8 cellular contexts compared by ENCODE assay signal in genomic region chr18:48940854-48941531, GRCh38. TPM values are rescaled to one million over a fixed set of nuclear protein-coding genes. Genes with fewer than 3 reads are reported as not detected.
DNase-seq lines count a peak whose midpoint lies in the region; ATAC-seq and TF ChIP-seq lines count a peak whose summit lies in the region.

No MANE protein-coding gene starts in this region.

- no peaks in the 10 kb centered on the region for H3K27me3 Mint-ChIP-seq in central memory CD8-positive, alpha-beta T cell

- H3K4me3 ChIP-seq in neutrophil (ENCODE audit: low read depth in 1 of 2, low read length in 1 of 2): peak overlapping the region in 1 of 2 experiments; percentile 45
- no peak overlapping the region for H3K4me3 ChIP-seq in aorta (ENCODE audit: low read length in 2 of 2)

- peak overlapping the region; percentile 16; the same call in 1 of the 2 replicates for H3K27ac ChIP-seq in VCaP
- H3K27ac ChIP-seq in neutrophil: peak overlapping the region; percentile 66
- H3K27ac ChIP-seq in aorta (ENCODE audit: low read depth in 1 of 2, low read length in 2 of 2): peak overlapping the region; percentile 37 to 83

- H3K4me1 Mint-ChIP-seq in central memory CD8-positive, alpha-beta T cell: peaks cover 93% of the 10 kb centered on the region

- no peaks in the 10 kb centered on the region for H3K9me3 Mint-ChIP-seq in central memory CD8-positive, alpha-beta T cell

- DNase-seq in GM10266 (ENCODE audit: extremely low spot score) (peak; percentile 51), aorta (no peak), NCI-H146 treated with DMSO at 0.1 percent for 48 hours (lab: John Stamatoyannopoulos, UW; ENCODE audit: unreplicated experiment) (no peak), NCI-H1930 (lab: John Stamatoyannopoulos, UW) (no peak)
- DNase-seq in central memory CD8-positive, alpha-beta T cell (ENCODE audit: low spot score in 2 of 2): peak; percentile 63 to 93

- ATAC-seq in HG02798 (IDR thresholded peaks at IDR 0.05; ENCODE audit: poor library complexity, unreplicated experiment): peak; percentile 44
- ATAC-seq in central memory CD8-positive, alpha-beta T cell (replicated peaks; ENCODE audit: extremely low read depth, poor library complexity, severe bottlenecking): peak; percentile 94
- ATAC-seq in aorta (ENCODE audit: low FRiP score): no peak

- peaks cover 47 to 57% of the 10 kb centered on the region in 2 experiments for H3K4me1 ChIP-seq in neutrophil (ENCODE audit: control insufficient read depth in 1 of 2, insufficient read depth in 1 of 2, low read depth in 1 of 2, low read length in 1 of 2)
- H3K4me1 ChIP-seq in aorta (ENCODE audit: control insufficient read depth in 1 of 2, insufficient read depth in 2 of 2, low read length in 2 of 2): peaks cover 2 to 6% of the 10 kb centered on the region in 2 donors

- H3K9me3 ChIP-seq in neutrophil (no peaks in the 10 kb centered on the region), aorta (ENCODE audit: control insufficient read depth, low read length) (no peaks in the 10 kb centered on the region)

- no peak for TF ChIP-seq CTCF in GM10266 (IDR thresholded peaks at IDR 0.05; ENCODE audit: control insufficient read depth, insufficient read depth, low read depth, missing control alignments)
- no peak for TF ChIP-seq CTCF in VCaP (conservative IDR thresholded peaks at IDR 0.05)
- TF ChIP-seq CTCF in neutrophil (IDR thresholded peaks at IDR 0.05): no peak

- H3K36me3 ChIP-seq in neutrophil: peaks cover 13% of the 10 kb centered on the region
- H3K36me3 ChIP-seq in aorta (ENCODE audit: control insufficient read depth in 1 of 2, insufficient read depth in 2 of 2, low read length in 1 of 2): peaks cover 0 to 2% of the 10 kb centered on the region in 2 donors

- H3K4me3 Mint-ChIP-seq in central memory CD8-positive, alpha-beta T cell: peak overlapping the region; percentile 68

- WGBS in aorta, 2 donors: 5 to 13% methylated on average over 12 of the region's 12 CpGs

- intact Hi-C loops in aorta (cut with DNase I): loop anchor here in 1 of 2 donors (5.0 to 10.0 kb wide), 3 partner anchors 164 to 266 kb away; no protein-coding TSS in a partner anchor

- peak overlapping the region; percentile 87 for H3K27ac Mint-ChIP-seq in central memory CD8-positive, alpha-beta T cell (ENCODE audit: low read depth)

- peaks cover 62% of the 10 kb centered on the region for H3K36me3 Mint-ChIP-seq in central memory CD8-positive, alpha-beta T cell (ENCODE audit: insufficient read depth)

- H3K27me3 ChIP-seq in neutrophil (no peaks in the 10 kb centered on the region), aorta (ENCODE audit: control insufficient read depth in 1 of 2, insufficient read depth in 2 of 2, low read length in 1 of 2) (no peaks in the 10 kb centered on the region)

RNA-seq across cellular contexts. Expression of gene SMAD7, which starts 9.8 kb away (rescaled TPM):
- 10 to 100 TPM; 55.4 to 98.8 TPM for total RNA-seq in aorta
- polyA plus RNA-seq in aorta: 10 to 100 TPM; 27.3 to 32.9 TPM

Comparison
In these comparisons a context has a peak if more than half of its experiments do, and no peak if none do; other contexts are left out.
1. DNase-seq: peak in GM10266 (single experiment) and central memory CD8-positive, alpha-beta T cell (2 of 2); none in aorta (0 of 2), NCI-H146 treated with DMSO at 0.1 percent for 48 hours (single experiment) and NCI-H1930 (0 of 2).
2. H3K27ac ChIP-seq: peak in every context shown above with its lines; median percentile 66 in neutrophil; 60 in aorta; 16 in VCaP.